15 cellular contexts compared by ENCODE assay signal in genomic region chr2:46956981-46957531, GRCh38. TPM values are rescaled to one million over a fixed set of nuclear protein-coding genes. Genes with fewer than 3 reads are reported as not detected.
A peak's percentile ranks its signal among the peaks of the same experiment; 100 is the strongest.
DNase-seq lines count a peak whose midpoint lies in the region; ATAC-seq, FAIRE-seq and TF ChIP-seq lines count a peak whose summit lies in the region.
"Had no signal": no experiment of that assay in that cellular context is flagged by ENCODE, and none has a peak within 500 bp of the region (broad histone marks: within the 10 kb centered on the region; RNA-seq: fewer than 3 reads in every experiment).

No MANE protein-coding gene starts in this region.

- H3K9me3 ChIP-seq in Caco-2 (no peaks in the 10 kb centered on the region), astrocyte (ENCODE audit: insufficient read depth, low read depth, low read length) (no peaks in the 10 kb centered on the region), neuronal stem cell (replicated peaks in 1 of 2; ENCODE audit: control insufficient read depth in 2 of 2, insufficient read depth in 1 of 2, low read depth in 1 of 2, low read length in 2 of 2) (peaks cover 0 to 2% of the 10 kb centered on the region in 2 donors), aorta (ENCODE audit: control insufficient read depth, low read length) (no peaks in the 10 kb centered on the region)
- H3K9me3 ChIP-seq: SJSA1 had no signal

- no peak for DNase-seq in Caco-2
- peak; percentile 61 for DNase-seq in NCI-H1092 treated with DMSO at 0.1 percent for 48 hours (lab: John Stamatoyannopoulos, UW)
- no peak for DNase-seq in astrocyte (ENCODE audit: low read depth)
- no peak for DNase-seq in neuronal stem cell (ENCODE audit: low spot score)
- no peak for DNase-seq in HFFc6
- no peak for DNase-seq in aorta
- no peak for DNase-seq in Calu3
- no peak for DNase-seq in activated CD4-positive, alpha-beta T cell treated with anti-CD3 and anti-CD28 coated beads, Interleukin-2, amount 50 U/mL, for 48 hours
- DNase-seq: COR-L47, DMS53, MV-4-11, NCI-H146, NCI-H2107 had no signal

- peaks cover 82% of the 10 kb centered on the region for H3K36me3 Mint-ChIP-seq in Caco-2 (ENCODE audit: insufficient read depth, unreplicated experiment)
- peaks cover 25% of the 10 kb centered on the region for H3K36me3 Mint-ChIP-seq in astrocyte (ENCODE audit: low read depth, unreplicated experiment)
- H3K36me3 Mint-ChIP-seq in HFFc6 (ENCODE audit: low read depth) = peaks cover 47% of the 10 kb centered on the region
- peaks cover 25% of the 10 kb centered on the region for H3K36me3 Mint-ChIP-seq in Calu3 (ENCODE audit: insufficient read depth, unreplicated experiment)

- no peak overlapping the region for H2BK15ac ChIP-seq in neuronal stem cell (ENCODE audit: low read length)

- no peaks in the 10 kb centered on the region for H3K79me1 ChIP-seq in neuronal stem cell (ENCODE audit: low read depth, low read length)

- H3K27me3 Mint-ChIP-seq in Caco-2 (ENCODE audit: insufficient read depth, unreplicated experiment) = no peaks in the 10 kb centered on the region
- no peaks in the 10 kb centered on the region for H3K27me3 Mint-ChIP-seq in astrocyte (ENCODE audit: low read depth, unreplicated experiment)
- peaks cover 6% of the 10 kb centered on the region for H3K27me3 Mint-ChIP-seq in HFFc6 (ENCODE audit: insufficient read depth)
- H3K27me3 Mint-ChIP-seq in Calu3 (ENCODE audit: unreplicated experiment) = no peaks in the 10 kb centered on the region

- H3K9me3 Mint-ChIP-seq in Caco-2 (ENCODE audit: unreplicated experiment) (no peaks in the 10 kb centered on the region), astrocyte (ENCODE audit: unreplicated experiment) (no peaks in the 10 kb centered on the region), HFFc6 (no peaks in the 10 kb centered on the region), Calu3 (ENCODE audit: low read depth, unreplicated experiment) (no peaks in the 10 kb centered on the region)
- H3K9me3 Mint-ChIP-seq: CD14-positive monocyte had no signal

- H3K23ac ChIP-seq in neuronal stem cell (ENCODE audit: low read depth, low read length, poor library complexity) = no peak overlapping the region

- no peak for TF ChIP-seq CTCF in Caco-2 (IDR thresholded peaks at IDR 0.05; ENCODE audit: insufficient read depth in 1 of 2, low read depth in 1 of 2, low read length in 1 of 2, severe bottlenecking in 1 of 2, unreplicated experiment in 1 of 2)
- no peak for TF ChIP-seq CTCF in astrocyte (IDR thresholded peaks at IDR 0.05; ENCODE audit: insufficient read depth, low read depth, low read length)
- no peak for TF ChIP-seq CTCF in HFFc6 (IDR thresholded peaks at IDR 0.05)
- TF ChIP-seq CTCF in Calu3 (IDR thresholded peaks at IDR 0.05; ENCODE audit: unreplicated experiment) = no peak

- H3K27ac ChIP-seq in astrocyte (ENCODE audit: low read depth, low read length) = no peak overlapping the region
- H3K27ac ChIP-seq in neuronal stem cell (replicated peaks; ENCODE audit: low read length) = no peak overlapping the region
- H3K27ac ChIP-seq in aorta (ENCODE audit: low read depth in 1 of 2, low read length in 2 of 2) = no peak overlapping the region
- H3K27ac ChIP-seq: SJSA1 had no signal

- no CpG with 5 or more reads among the region's 10 CpGs for WGBS in neuronal stem cell (ENCODE audit: extremely low coverage in 2 of 2, insufficient read length in 2 of 2, insufficient replicate concordance in 1 of 2), 2 donors
- 63 to 68% methylated on average over 10 of the region's 10 CpGs for WGBS in aorta, 2 donors

- H3K18ac ChIP-seq in neuronal stem cell (ENCODE audit: low read length) = no peak overlapping the region

- H3K27me3 ChIP-seq in Caco-2 (replicated peaks; ENCODE audit: control insufficient read depth, insufficient read depth, low read length) (no peaks in the 10 kb centered on the region), astrocyte (ENCODE audit: insufficient read depth, low read length) (no peaks in the 10 kb centered on the region), neuronal stem cell (ENCODE audit: control insufficient read depth in 3 of 3, insufficient read depth in 3 of 3, low read depth in 1 of 3, low read length in 3 of 3) (no peaks in the 10 kb centered on the region), aorta (ENCODE audit: control insufficient read depth in 1 of 2, insufficient read depth in 2 of 2, low read length in 1 of 2) (no peaks in the 10 kb centered on the region)
- H3K27me3 ChIP-seq: SJSA1 had no signal

- H3K4me3 ChIP-seq in Caco-2 (ENCODE audit: low read depth, low read length) = no peak overlapping the region
- H3K4me3 ChIP-seq in astrocyte (ENCODE audit: insufficient read depth, low read depth, low read length) = no peak overlapping the region
- peak overlapping the region in 1 of 2 donors; percentile 17 for H3K4me3 ChIP-seq in neuronal stem cell (ENCODE audit: low read length in 2 of 2)
- H3K4me3 ChIP-seq in aorta (ENCODE audit: low read length in 2 of 2) = no peak overlapping the region
- H3K4me3 ChIP-seq: SJSA1 had no signal

- intact Hi-C loops in Caco-2 (cut with micrococcal nuclease; ENCODE audit: unreplicated experiment) (no loop called here), aorta (cut with DNase I) (no loop called here), Calu3 (cut with micrococcal nuclease; ENCODE audit: unreplicated experiment) (no loop called here)

- no TSS peak for BruUV-seq in Caco-2 (replicated peaks; lab: Mats Ljungman, UMichigan)
- BruUV-seq in Calu3 (replicated peaks; lab: Mats Ljungman, UMichigan) = no TSS peak

- POLR2A ChIA-PET in Caco-2 (lab: Charles Lee) = no interaction called here

- H2BK12ac ChIP-seq in neuronal stem cell (ENCODE audit: low read length) = peak overlapping the region; percentile 4

- H3K4ac ChIP-seq in neuronal stem cell (ENCODE audit: low read length) = no peak overlapping the region

- peaks cover 6% of the 10 kb centered on the region for H4K20me1 ChIP-seq in astrocyte (ENCODE audit: insufficient read depth, low read length)

- H3K4me3 Mint-ChIP-seq in Caco-2 (ENCODE audit: unreplicated experiment) = no peak overlapping the region
- H3K4me3 Mint-ChIP-seq in astrocyte (ENCODE audit: unreplicated experiment) = no peak overlapping the region
- no peak overlapping the region for H3K4me3 Mint-ChIP-seq in HFFc6
- H3K4me3 Mint-ChIP-seq in Calu3 (ENCODE audit: low read depth, unreplicated experiment) = no peak overlapping the region
- H3K4me3 Mint-ChIP-seq: CD14-positive monocyte had no signal

- H4K8ac ChIP-seq in neuronal stem cell (ENCODE audit: low read depth, low read length) = no peak overlapping the region

- H2BK120ac ChIP-seq in neuronal stem cell (ENCODE audit: low read depth, low read length) = peak overlapping the region; percentile 21

- ATAC-seq in aorta (ENCODE audit: low FRiP score) = no peak

- peak overlapping the region; percentile 12 for H2AK5ac ChIP-seq in neuronal stem cell (ENCODE audit: low read depth, low read length)

- no peak overlapping the region for H3K4me2 ChIP-seq in astrocyte (ENCODE audit: low read length)
- no peak overlapping the region for H3K4me2 ChIP-seq in neuronal stem cell (ENCODE audit: insufficient read depth, low read length, poor library complexity, severe bottlenecking)

- H3K36me3 ChIP-seq in Caco-2 (ENCODE audit: control insufficient read depth, insufficient read depth, low read length) = peaks cover 4% of the 10 kb centered on the region
- peaks cover 34% of the 10 kb centered on the region for H3K36me3 ChIP-seq in astrocyte (ENCODE audit: insufficient read depth, low read length)
- peaks cover 22 to 37% of the 10 kb centered on the region in 2 donors for H3K36me3 ChIP-seq in neuronal stem cell (replicated peaks in 1 of 2; ENCODE audit: control insufficient read depth in 2 of 2, insufficient read depth in 2 of 2, low read length in 2 of 2)
- H3K36me3 ChIP-seq in aorta (ENCODE audit: control insufficient read depth in 1 of 2, insufficient read depth in 2 of 2, low read length in 1 of 2) = peaks cover 0 to 10% of the 10 kb centered on the region in 2 donors

- H2BK5ac ChIP-seq in neuronal stem cell (ENCODE audit: low read length) = no peak overlapping the region

- no peak overlapping the region for H4K91ac ChIP-seq in neuronal stem cell (ENCODE audit: low read depth, low read length, poor library complexity)

- FAIRE-seq in astrocyte (lab: Jason Lieb, UNC) = no peak

- H3K14ac ChIP-seq in neuronal stem cell (ENCODE audit: low read length) = no peak overlapping the region

- H3K4me1 ChIP-seq in Caco-2 (peaks cover 28% of the 10 kb centered on the region), astrocyte (ENCODE audit: insufficient read depth, low read length) (peaks cover 14% of the 10 kb centered on the region), neuronal stem cell (ENCODE audit: control insufficient read depth in 2 of 2, insufficient read depth in 1 of 2, low read depth in 1 of 2, low read length in 2 of 2) (peaks cover 5 to 16% of the 10 kb centered on the region in 2 donors), aorta (ENCODE audit: control insufficient read depth in 1 of 2, insufficient read depth in 2 of 2, low read length in 2 of 2) (peaks cover 0 to 2% of the 10 kb centered on the region in 2 donors)

- peaks cover 29% of the 10 kb centered on the region for H3K4me1 Mint-ChIP-seq in Caco-2 (ENCODE audit: low read depth, unreplicated experiment)
- H3K4me1 Mint-ChIP-seq in astrocyte (ENCODE audit: low read depth, unreplicated experiment) = peaks cover 16% of the 10 kb centered on the region
- peaks cover 26% of the 10 kb centered on the region for H3K4me1 Mint-ChIP-seq in HFFc6 (ENCODE audit: low read depth)
- H3K4me1 Mint-ChIP-seq in Calu3 (ENCODE audit: low read depth, unreplicated experiment) = peaks cover 26% of the 10 kb centered on the region

- peaks cover 5% of the 10 kb centered on the region for H3K79me2 ChIP-seq in astrocyte (ENCODE audit: insufficient read depth, low read length)

- H3K27ac Mint-ChIP-seq in Caco-2 (ENCODE audit: unreplicated experiment) (peak overlapping the region; percentile 94), astrocyte (ENCODE audit: unreplicated experiment) (peak overlapping the region; percentile 18), HFFc6 (no peak overlapping the region), Calu3 (ENCODE audit: unreplicated experiment) (no peak overlapping the region)

- H2AFZ ChIP-seq in astrocyte (ENCODE audit: low read depth, low read length) = no peak overlapping the region
- H2AFZ ChIP-seq in neuronal stem cell (ENCODE audit: low read length) = no peak overlapping the region

- CTCF ChIA-PET in Caco-2 (lab: Charles Lee) (no interaction called here), Calu3 (lab: Charles Lee) (no interaction called here)

- H3K9ac ChIP-seq in astrocyte (ENCODE audit: low read length) = no peak overlapping the region
- no peak overlapping the region for H3K9ac ChIP-seq in neuronal stem cell (ENCODE audit: low read depth, low read length, poor library complexity)

RNA-seq across cellular contexts. Expression of gene TTC7A, which starts 16.0 kb away (rescaled TPM):
- total RNA-seq in Caco-2 (2022) (58.7 and 60.0 TPM in 2 replicates), astrocyte (13.1 and 16.4 TPM in 2 replicates), aorta (10 to 100 TPM; 29.7 to 53.2 TPM), Calu3 (2022) (26.2 and 28.4 TPM in 2 replicates)
- polyA plus RNA-seq in neuronal stem cell (2013, experiment 1 of 2) = 12.6 TPM
- polyA plus RNA-seq in neuronal stem cell (2013, experiment 2 of 2) = 12.6 TPM
- total RNA-seq in HFFc6 (2021; fragmentation: NEBNext Ultra II Directional; extraction: Animal tissue kit (Norgen Biotek cat#: 25700)) = 10 to 100 TPM; 17.6 to 27.7 (median 23.2) TPM
- polyA plus RNA-seq in aorta = 10 to 100 TPM; 12.0 to 24.3 TPM

RNA-seq across cellular contexts. Expression of gene MCFD2, which starts 41.5 kb away (rescaled TPM):
- total RNA-seq in Caco-2 (2022) (142 and 156 TPM in 2 replicates), astrocyte (161 and 165 TPM in 2 replicates), aorta (100 to 1,000 TPM; 122 to 165 TPM), Calu3 (2022) (99.8 and 108 TPM in 2 replicates)
- 56.7 TPM for polyA plus RNA-seq in neuronal stem cell (2013, experiment 1 of 2)
- 57.6 TPM for polyA plus RNA-seq in neuronal stem cell (2013, experiment 2 of 2)
- total RNA-seq in HFFc6 (2021; fragmentation: NEBNext Ultra II Directional; extraction: Animal tissue kit (Norgen Biotek cat#: 25700)) = 100 to 1,000 TPM; 379 to 441 (median 410) TPM
- polyA plus RNA-seq in aorta = 10 to 100 TPM; 50.1 to 53.3 TPM

Comparison
In these comparisons a context has a peak if more than half of its experiments do, and no peak if none do; other contexts are left out.
1. H3K27ac Mint-ChIP-seq: peak in Caco-2 (single experiment) and astrocyte (single experiment); none in HFFc6 (single experiment) and Calu3 (single experiment).